Comparison of ENCODE assay signal across 8 cellular contexts in the genomic region with DNA sequence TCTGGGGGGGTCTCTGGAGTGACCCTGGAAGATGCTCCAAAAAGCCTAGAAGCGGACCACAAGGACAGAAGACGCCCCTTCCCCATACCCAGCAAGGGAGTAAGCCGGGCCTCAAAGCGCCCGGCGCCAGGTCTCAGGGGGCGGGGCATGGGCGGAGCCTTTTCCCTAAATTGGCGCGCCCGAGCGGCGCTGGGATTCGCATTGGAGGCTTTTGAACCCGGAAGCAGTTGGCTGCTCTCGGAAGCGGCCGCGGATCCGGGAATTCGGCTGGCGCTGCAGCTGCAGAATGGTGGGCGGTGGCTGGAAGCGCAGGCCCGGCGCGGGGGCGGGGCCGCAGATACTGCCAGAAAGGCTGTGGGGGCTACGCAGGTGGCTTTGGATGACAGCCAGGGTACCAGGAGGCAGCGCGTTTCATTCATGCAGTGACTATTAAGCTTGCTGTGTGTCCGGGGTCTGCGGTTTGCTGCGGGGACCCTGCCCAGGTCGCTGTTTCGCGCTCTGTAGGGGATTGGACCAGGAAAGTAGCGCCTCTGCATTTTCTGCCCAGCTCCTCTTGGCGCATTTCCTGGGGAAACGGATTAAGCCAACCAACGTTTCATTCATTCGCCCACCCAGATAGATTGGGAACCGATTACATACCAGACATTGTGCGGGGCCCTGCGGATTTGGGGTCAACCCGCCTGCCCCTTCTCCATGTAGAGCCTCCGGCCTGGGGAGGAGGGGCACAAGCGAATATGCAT.
DNase-seq lines count a peak whose midpoint lies in the region; ATAC-seq lines count a peak whose summit lies in the region.

No MANE protein-coding gene starts in this region.

- H3K27me3 ChIP-seq in GM23248 (replicated peaks; ENCODE audit: insufficient read depth) = no peaks in the 10 kb centered on the region
- no peaks in the 10 kb centered on the region for H3K27me3 ChIP-seq in mononuclear cell (ENCODE audit: insufficient read depth, low read length)

- peak; percentile 59 for ATAC-seq in esophagus mucosa

- DNase-seq in GM23248 (peak; percentile 99), NCI-H526 (lab: John Stamatoyannopoulos, UW) (peak; percentile 88 to 96), activated T-cell treated with anti-CD3 and anti-CD28 coated beads for 48 hours (ENCODE audit: low read depth) (peak; percentile 48), NCI-H345 (lab: John Stamatoyannopoulos, UW) (no peak), NCI-H1417 (lab: John Stamatoyannopoulos, UW) (no peak)
- peak; percentile 10 for DNase-seq in stimulated activated CD8-positive, alpha-beta memory T cell treated with anti-CD3 and anti-CD28 coated beads, Interleukin-15, amount 100 ng/mL, for 24 hours (ENCODE audit: low read depth)

- no peaks in the 10 kb centered on the region for H3K9me2 ChIP-seq in GM23248 (ENCODE audit: insufficient read depth)

- H3K9ac ChIP-seq in GM23248 = peak overlapping the region; percentile 91

- WGBS in GM23248 (ENCODE audit: low coverage in 1 of 2, low lambda C conversion rate in 2 of 2, missing lambda C conversion rate in 2 of 2), 2 experiments = 1% methylated on average over 45 to 46 of the region's 49 CpGs

- peak overlapping the region; percentile 81 for H3K27ac ChIP-seq in GM23248

- no peaks in the 10 kb centered on the region for H3K9me3 ChIP-seq in GM23248 (ENCODE audit: low read depth)
- H3K9me3 ChIP-seq in mononuclear cell (ENCODE audit: low read depth, low read length) = no peaks in the 10 kb centered on the region

- H3K4me3 ChIP-seq in GM23248 = peak overlapping the region; percentile 88
- H3K4me3 ChIP-seq in mononuclear cell (ENCODE audit: low read length) = peak overlapping the region; percentile 20

- in situ Hi-C loops in GM23248 (cut with MboI) = no loop called here

- H3K4me2 ChIP-seq in GM23248 (ENCODE audit: unreplicated experiment) = peak overlapping the region; percentile 92

- H4K20me1 ChIP-seq in GM23248 (ENCODE audit: insufficient read depth) = no peaks in the 10 kb centered on the region

- peaks cover 19% of the 10 kb centered on the region; the same call in 1 of the 2 replicates for H3F3A ChIP-seq in GM23248 (ENCODE audit: insufficient read depth)

- H3K79me2 ChIP-seq in GM23248 (ENCODE audit: insufficient read depth) = peaks cover 20% of the 10 kb centered on the region

- H3K36me3 ChIP-seq in GM23248 (ENCODE audit: low read depth) = no peaks in the 10 kb centered on the region

- peak overlapping the region; percentile 97 for H2AFZ ChIP-seq in GM23248

- H3K4me1 ChIP-seq in GM23248 (ENCODE audit: insufficient read depth) (peaks cover 23% of the 10 kb centered on the region), mononuclear cell (ENCODE audit: insufficient read depth, low read length) (peaks cover 28% of the 10 kb centered on the region)

Comparison
In these comparisons a context has a peak if more than half of its experiments do, and no peak if none do; other contexts are left out.
1. DNase-seq: peak in GM23248 (single experiment), NCI-H526 (2 of 2), activated T-cell treated with anti-CD3 and anti-CD28 coated beads for 48 hours (single experiment) and stimulated activated CD8-positive, alpha-beta memory T cell treated with anti-CD3 and anti-CD28 coated beads, Interleukin-15, amount 100 ng/mL, for 24 hours (single experiment); none in NCI-H345 (single experiment) and NCI-H1417 (0 of 3).